Comparison of ENCODE assay signal across 11 cellular contexts in genomic region chr20:1694672-1695071, GRCh38. TPM values are rescaled to one million over a fixed set of nuclear protein-coding genes. Genes with fewer than 3 reads are reported as not detected.
"Had no signal": no experiment of that assay in that cellular context is flagged by ENCODE, and none has a peak within 500 bp of the region (broad histone marks: within the 10 kb centered on the region; RNA-seq: fewer than 3 reads in every experiment).

No MANE protein-coding gene starts in this region.

- H3K9me3 ChIP-seq: HAP-1 had no signal

- H3K4me3 Mint-ChIP-seq: HFFc6, IgD-negative memory B cell had no signal

- H3K4me3 ChIP-seq: GM23248, HAP-1 had no signal

- H2AFZ ChIP-seq: GM23248 had no signal

- ATAC-seq: HCT116, HepG2 had no signal

- H3K9ac ChIP-seq: GM23248 had no signal

- DNase-seq: GM23248, GOT3, H7, HFFc6 had no signal

- H3K4me1 ChIP-seq: HAP-1 had no signal

- H3K27ac ChIP-seq: GM23248, HL-60 had no signal

- H3K36me3 ChIP-seq: HAP-1 had no signal

- H3K9me3 Mint-ChIP-seq: HFFc6 had no signal

- H3K27ac Mint-ChIP-seq: HFFc6, IgD-negative memory B cell had no signal

- H3K36me3 Mint-ChIP-seq: IgD-negative memory B cell had no signal

RNA-seq across cellular contexts. Expression of gene SIRPG, which starts 37.1 kb away (rescaled TPM):
- total RNA-seq: GM23248, H4, H7, HepG2, HFFc6, HT1080 had no signal
- polyA plus RNA-seq: GM23248, HepG2 had no signal
